Comparison of ENCODE assay signal across 18 cellular contexts in the genomic region with DNA sequence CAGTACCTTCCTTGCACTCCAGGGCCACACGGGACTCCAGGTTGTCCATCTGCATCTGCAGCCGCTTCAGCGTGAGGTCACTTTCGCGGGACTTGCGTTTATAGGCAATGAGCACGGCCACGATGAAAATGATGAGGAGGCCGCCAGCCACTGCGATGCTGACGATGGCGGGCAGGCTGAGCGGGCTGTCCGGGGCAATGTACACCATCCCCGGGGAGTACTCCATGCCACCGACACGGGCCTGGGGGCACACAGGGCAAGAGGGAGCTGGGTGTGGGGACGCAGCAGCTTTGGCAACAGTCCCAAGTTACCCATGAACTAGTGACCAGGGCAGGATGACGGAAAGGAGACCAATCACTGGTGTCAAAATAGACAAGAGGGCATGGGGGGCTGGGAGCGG.
DNase-seq lines count a peak whose midpoint lies in the region; ATAC-seq, FAIRE-seq and TF ChIP-seq lines count a peak whose summit lies in the region.
"Had no signal": no experiment of that assay in that cellular context is flagged by ENCODE, and none has a peak within 500 bp of the region (broad histone marks: within the 10 kb centered on the region; RNA-seq: fewer than 3 reads in every experiment).

No MANE protein-coding gene starts in this region.

- no peak overlapping the region for H4K5ac ChIP-seq in H1 (ENCODE audit: insufficient read length, low read depth, low read length)

- POLR2A ChIA-PET in H1 (lab: Charles Lee; ENCODE audit: partially characterized antibody), result interaction anchor here (1.2 to 1.6 kb wide), 2 partner anchors 9 to 12 kb away, joined by 3 read pairs; no protein-coding TSS in a partner anchor

- no peak overlapping the region for H3K14ac ChIP-seq in H1 (ENCODE audit: insufficient read length)

- DNase-seq in H1 (ENCODE audit: low read depth in 1 of 2, low spot score in 2 of 2) (no peak), neural crest cell (ENCODE audit: low read depth, low spot score) (no peak), sigmoid colon (peak; percentile 50), endothelial cell (ENCODE audit: low spot score) (no peak), lower leg skin (ENCODE audit: low spot score in 2 of 2) (no peak)
- DNase-seq: C1 segment of cervical spinal cord; Calu3; CD4-positive, alpha-beta memory T cell; COR-L47; DMS53; DMS79 treated with DMSO at 0.1 percent for 48 hours; GF-D8; GOT3; H7; HCEC 1CT had no signal

- no peak overlapping the region for H2BK120ac ChIP-seq in H1 (replicated peaks; ENCODE audit: low read depth, low read length)

- TF ChIP-seq RAD21 in H1 (IDR thresholded peaks at IDR 0.05 in 1 of 2, conservative IDR thresholded peaks at IDR 0.05 in 1 of 2; ENCODE audit: low read depth in 2 of 2, low read length in 2 of 2), result no peak

- H3K23me2 ChIP-seq in H1 (ENCODE audit: low read depth, low read length), result peaks cover 6% of the 10 kb centered on the region

- peaks cover 0 to 7% of the 10 kb centered on the region in 2 experiments for H4K20me1 ChIP-seq in H1 (replicated peaks in 1 of 2; ENCODE audit: control insufficient read depth in 1 of 2, insufficient read depth in 2 of 2, low read length in 2 of 2)

- H2BK5ac ChIP-seq in H1 (ENCODE audit: low read depth, low read length), result no peak overlapping the region; the same call in 1 of the 2 replicates

- no peak for TF ChIP-seq CTCF in H1 (IDR thresholded peaks at IDR 0.05; ENCODE audit: control extremely low read depth in 1 of 3, insufficient read depth in 1 of 3, low read depth in 1 of 3, low read length in 3 of 3)
- TF ChIP-seq CTCF in neural crest cell (conservative IDR thresholded peaks at IDR 0.05), result no peak
- TF ChIP-seq CTCF in sigmoid colon (IDR thresholded peaks at IDR 0.05), result no peak
- TF ChIP-seq CTCF in endothelial cell (IDR thresholded peaks at IDR 0.05; ENCODE audit: unreplicated experiment), result no peak
- no peak for TF ChIP-seq CTCF in lower leg skin (IDR thresholded peaks at IDR 0.05)

- H3K79me1 ChIP-seq in H1 (ENCODE audit: low read depth, low read length), result no peaks in the 10 kb centered on the region

- no peak overlapping the region for H3K9ac ChIP-seq in H1 (replicated peaks in 1 of 4; ENCODE audit: extremely low read depth in 1 of 4, low read depth in 3 of 4, low read length in 3 of 4)

- H3K36me3 Mint-ChIP-seq in neural crest cell (ENCODE audit: low read depth) (no peaks in the 10 kb centered on the region), endothelial cell (ENCODE audit: low read depth, unreplicated experiment) (no peaks in the 10 kb centered on the region)
- H3K36me3 Mint-ChIP-seq: CD4-positive, alpha-beta memory T cell had no signal

- H2BK15ac ChIP-seq in H1 (ENCODE audit: low read length), result peak overlapping the region; percentile 97; the same call in 1 of the 2 replicates

- ATAC-seq in GM19023 (IDR thresholded peaks at IDR 0.05; ENCODE audit: unreplicated experiment), result no peak
- no peak for ATAC-seq in HG02763 (IDR thresholded peaks at IDR 0.05; ENCODE audit: unreplicated experiment)

- no peak overlapping the region for H2AK5ac ChIP-seq in H1 (ENCODE audit: low read depth, low read length)

- H3K18ac ChIP-seq in H1 (ENCODE audit: extremely low read depth, low read length), result no peak overlapping the region; the same call in 1 of the 2 replicates

- H2AFZ ChIP-seq in H1 (ENCODE audit: low read length), result no peak overlapping the region

- no peaks in the 10 kb centered on the region for H3K4me1 Mint-ChIP-seq in neural crest cell
- H3K4me1 Mint-ChIP-seq in endothelial cell (ENCODE audit: unreplicated experiment), result no peaks in the 10 kb centered on the region
- H3K4me1 Mint-ChIP-seq: CD4-positive, alpha-beta memory T cell had no signal

- H3K9me3 ChIP-seq in H1 (ENCODE audit: insufficient read depth in 2 of 2, low read depth in 1 of 2, low read length in 1 of 2) (no peaks in the 10 kb centered on the region), sigmoid colon (no peaks in the 10 kb centered on the region)

- no peak overlapping the region for H4K8ac ChIP-seq in H1 (ENCODE audit: extremely low read depth, insufficient read depth, low read length)

- no peak overlapping the region for H3K4me2 ChIP-seq in H1 (ENCODE audit: insufficient read depth in 1 of 2, low read depth in 2 of 2, low read length in 2 of 2)

- H3K27me3 ChIP-seq in H1 (replicated peaks in 1 of 4; ENCODE audit: control insufficient read depth in 3 of 4, extremely low read depth in 1 of 4, insufficient read depth in 3 of 4, low read length in 3 of 4) (no peaks in the 10 kb centered on the region), sigmoid colon (no peaks in the 10 kb centered on the region)

- H3K23ac ChIP-seq in H1 (ENCODE audit: insufficient read length), result no peak overlapping the region

- CTCF ChIA-PET in H1 (lab: Charles Lee; ENCODE audit: partially characterized antibody), result interaction anchor here (0.6 to 2.2 kb wide), 8 partner anchors 9 to 543 kb away, joined by 3 to 10 read pairs (median 3); no protein-coding TSS in a partner anchor

- H2BK20ac ChIP-seq in H1 (ENCODE audit: low read length), result no peak overlapping the region

- no peak overlapping the region for H4K91ac ChIP-seq in H1 (replicated peaks; ENCODE audit: insufficient read length, low read length)

- H3K4me1 ChIP-seq in H1 (replicated peaks in 1 of 4; ENCODE audit: control insufficient read depth in 3 of 4, insufficient read depth in 4 of 4, low read length in 3 of 4) (peaks cover 3 to 9% (median 7%) of the 10 kb centered on the region in 4 experiments), sigmoid colon (no peaks in the 10 kb centered on the region)

- H3K27ac ChIP-seq in H1 (ENCODE audit: low read depth, low read length) (no peak overlapping the region), sigmoid colon (no peak overlapping the region)

- WGBS in H1 (ENCODE audit: extremely low coverage in 1 of 2, insufficient coverage in 1 of 2, insufficient read length in 1 of 2, insufficient replicate concordance in 2 of 2, low coverage in 1 of 2, low lambda C conversion rate in 2 of 2, missing lambda C conversion rate in 1 of 2), 2 experiments, result 91% methylated on average over 20 of the region's 20 CpGs; no CpG with 5 or more reads in 1 of the 2 experiments
- WGBS in sigmoid colon, 2 donors, result 96% methylated on average over 20 of the region's 20 CpGs
- WGBS in lower leg skin, 2 donors, result 88 to 95% methylated on average over 13 to 14 of the region's 20 CpGs

- H3K9me3 Mint-ChIP-seq in neural crest cell (no peaks in the 10 kb centered on the region), endothelial cell (ENCODE audit: unreplicated experiment) (no peaks in the 10 kb centered on the region)

- H2BK12ac ChIP-seq in H1 (ENCODE audit: low read depth, low read length), result peak overlapping the region; percentile 60; the same call in 1 of the 2 replicates

- TF ChIP-seq EP300 in H1 (IDR thresholded peaks at IDR 0.05; ENCODE audit: borderline replicate concordance in 1 of 2, low read depth in 2 of 2, low read length in 2 of 2) (no peak), sigmoid colon (IDR thresholded peaks at IDR 0.05) (no peak)

- no peak overlapping the region for H3K56ac ChIP-seq in H1 (replicated peaks; ENCODE audit: insufficient read length, low read depth, low read length)

- no peak overlapping the region for H3K4me3 ChIP-seq in H1 (ENCODE audit: extremely low read depth in 1 of 4, insufficient read depth in 2 of 4, low read depth in 3 of 4, low read length in 4 of 4)
- no peak overlapping the region for H3K4me3 ChIP-seq in sigmoid colon
- H3K4me3 ChIP-seq in lower leg skin (ENCODE audit: low read depth, poor library complexity, severe bottlenecking), result no peak overlapping the region

- H3K36me3 ChIP-seq in H1 (ENCODE audit: control insufficient read depth in 2 of 4, insufficient read depth in 4 of 4, low read length in 3 of 4), result no peaks in the 10 kb centered on the region; a peak in 1 of 8 replicates
- no peaks in the 10 kb centered on the region for H3K36me3 ChIP-seq in sigmoid colon

- peak overlapping the region; percentile 82 for H3K27ac Mint-ChIP-seq in neural crest cell (ENCODE audit: unreplicated experiment)
- no peak overlapping the region for H3K27ac Mint-ChIP-seq in endothelial cell (ENCODE audit: unreplicated experiment)
- H3K27ac Mint-ChIP-seq: CD4-positive, alpha-beta memory T cell had no signal

- H3K4ac ChIP-seq in H1 (replicated peaks; ENCODE audit: insufficient read length, low read depth, low read length), result no peak overlapping the region

- H3K4me3 Mint-ChIP-seq in neural crest cell (no peak overlapping the region), endothelial cell (ENCODE audit: unreplicated experiment) (no peak overlapping the region)
- H3K4me3 Mint-ChIP-seq: CD4-positive, alpha-beta memory T cell had no signal

- no peak for FAIRE-seq in H1 (lab: Jason Lieb, UNC)
- FAIRE-seq: GM12891 had no signal

- intact Hi-C loops in sigmoid colon (cut with DNase I) (no loop called here), lower leg skin (cut with DNase I; ENCODE audit: low total_unique reads) (no loop called here)

- TF ChIP-seq POLR2A in H1 (IDR thresholded peaks at IDR 0.05; ENCODE audit: control extremely low read depth in 1 of 2, low read depth in 2 of 2, low read length in 2 of 2) (no peak), sigmoid colon (IDR thresholded peaks at IDR 0.05) (no peak), lower leg skin (IDR thresholded peaks at IDR 0.05) (no peak)

- no peaks in the 10 kb centered on the region for H3K79me2 ChIP-seq in H1 (ENCODE audit: control insufficient read depth in 1 of 2, insufficient read depth in 2 of 2, low read length in 2 of 2)

- H3K27me3 Mint-ChIP-seq in neural crest cell (ENCODE audit: low read depth) (no peaks in the 10 kb centered on the region), endothelial cell (ENCODE audit: unreplicated experiment) (peaks cover 1% of the 10 kb centered on the region)

TF ChIP-seq in H1, 55 proteins besides CTCF, POLR2A, EP300 and RAD21 (continues in another document):
- TF ChIP-seq RNF2 (IDR thresholded peaks at IDR 0.05; ENCODE audit: borderline replicate concordance, low read depth, low read length, missing control alignments, poor library complexity, severe bottlenecking), result no peak
- TF ChIP-seq GTF2F1 (IDR thresholded peaks at IDR 0.05; ENCODE audit: borderline replicate concordance, low read depth, low read length), result no peak
- no peak for TF ChIP-seq SAP30 (IDR thresholded peaks at IDR 0.05; ENCODE audit: insufficient read depth, insufficient replicate concordance, low read length)
- no peak for TF ChIP-seq ASH2L (IDR thresholded peaks at IDR 0.05; ENCODE audit: low read length)
- no peak for TF ChIP-seq MAFK (IDR thresholded peaks at IDR 0.05; ENCODE audit: low read depth, low read length)
